Comparison of ENCODE assay signal across 22 cellular contexts in genomic region chr4:115675721-115676120, GRCh38.
A peak's percentile ranks its signal among the peaks of the same experiment; 100 is the strongest.
DNase-seq lines count a peak whose midpoint lies in the region; ATAC-seq, FAIRE-seq and TF ChIP-seq lines count a peak whose summit lies in the region.
"Had no signal": no experiment of that assay in that cellular context is flagged by ENCODE, and none has a peak within 500 bp of the region (broad histone marks: within the 10 kb centered on the region; RNA-seq: fewer than 3 reads in every experiment).

No MANE protein-coding gene starts in this region.

- DNase-seq in H54 (ENCODE audit: insufficient read length, low spot score) (no peak), astrocyte (ENCODE audit: low read depth) (peak; percentile 9), left kidney (ENCODE audit: low read depth, low spot score) (peak; percentile 12), urothelium cell line (ENCODE audit: low spot score) (peak; percentile 12), posterior vena cava (ENCODE audit: low spot score) (no peak)
- no peak for DNase-seq in activated naive CD8-positive, alpha-beta T cell treated with anti-CD3 and anti-CD28 coated beads, Interleukin-2, amount 50 U/mL, for 24 hours
- DNase-seq: activated CD8-positive, alpha-beta memory T cell treated with anti-CD3 and anti-CD28 coated beads, Interleukin-2, amount 50 U/mL, for 48 hours; DMS79 treated with DMSO at 0.1 percent for 48 hours; GOT3; immature natural killer cell; IMR-90; left ventricle myocardium superior; NCI-H1417; NCI-H2171; NCI-H526; nephron progenitor cell had no signal

- H3K27me3 ChIP-seq in astrocyte (ENCODE audit: insufficient read depth, low read length): no peaks in the 10 kb centered on the region
- H3K27me3 ChIP-seq: cardiac muscle cell had no signal

- H3K36me3 Mint-ChIP-seq in astrocyte (ENCODE audit: low read depth, unreplicated experiment): no peaks in the 10 kb centered on the region
- no peaks in the 10 kb centered on the region for H3K36me3 Mint-ChIP-seq in activated naive CD8-positive, alpha-beta T cell treated with anti-CD3 and anti-CD28 coated beads, Interleukin-2, amount 50 U/mL, for 24 hours (ENCODE audit: low read depth)
- H3K36me3 Mint-ChIP-seq: immature natural killer cell; stimulated activated memory B cell treated with anti-CD40 and anti-IgM and Interleukin-4, amounts not matched to agents 10 μg/mL and 1 μg/mL and 100 μg/mL, for 72 hours had no signal

- H3K4me1 ChIP-seq in astrocyte (ENCODE audit: insufficient read depth, low read length): no peaks in the 10 kb centered on the region

- H3K4me3 ChIP-seq in astrocyte (ENCODE audit: insufficient read depth, low read depth, low read length): no peak overlapping the region
- H3K4me3 ChIP-seq: cardiac muscle cell, skin epidermis had no signal

- no peaks in the 10 kb centered on the region for H4K20me1 ChIP-seq in astrocyte (ENCODE audit: insufficient read depth, low read length)

- no peak for TF ChIP-seq CTCF in astrocyte (IDR thresholded peaks at IDR 0.05; ENCODE audit: insufficient read depth, low read depth, low read length)

- intact Hi-C loops in posterior vena cava (cut with DNase I): no loop called here

- no peaks in the 10 kb centered on the region for H3K27me3 Mint-ChIP-seq in astrocyte (ENCODE audit: low read depth, unreplicated experiment)
- no peaks in the 10 kb centered on the region for H3K27me3 Mint-ChIP-seq in activated naive CD8-positive, alpha-beta T cell treated with anti-CD3 and anti-CD28 coated beads, Interleukin-2, amount 50 U/mL, for 24 hours
- H3K27me3 Mint-ChIP-seq: stimulated activated memory B cell treated with anti-CD40 and anti-IgM and Interleukin-4, amounts not matched to agents 10 μg/mL and 1 μg/mL and 100 μg/mL, for 72 hours had no signal

- no peaks in the 10 kb centered on the region for H3K9me3 ChIP-seq in astrocyte (ENCODE audit: insufficient read depth, low read depth, low read length)

- no peaks in the 10 kb centered on the region for H3K79me2 ChIP-seq in astrocyte (ENCODE audit: insufficient read depth, low read length)

- no peak overlapping the region for H3K27ac Mint-ChIP-seq in astrocyte (ENCODE audit: unreplicated experiment)
- H3K27ac Mint-ChIP-seq in activated naive CD8-positive, alpha-beta T cell treated with anti-CD3 and anti-CD28 coated beads, Interleukin-2, amount 50 U/mL, for 24 hours: no peak overlapping the region
- H3K27ac Mint-ChIP-seq: activated T-helper 2 cell treated with anti-CD3 and anti-CD28 coated beads, Interferon-gamma antibody, Interleukin-2, Interleukin-4, amounts not matched to agents 10 μg/mL and 5 μg/mL and 100 μg/mL, durations not matched to agents 14 hours and 24 hours and 36 hours; immature natural killer cell; nephron progenitor cell; stimulated activated memory B cell treated with anti-CD40 and anti-IgM and Interleukin-4, amounts not matched to agents 10 μg/mL and 1 μg/mL and 100 μg/mL, for 72 hours; WTC11 had no signal

- peaks cover 3% of the 10 kb centered on the region for H3K4me1 Mint-ChIP-seq in astrocyte (ENCODE audit: low read depth, unreplicated experiment)
- no peaks in the 10 kb centered on the region for H3K4me1 Mint-ChIP-seq in activated naive CD8-positive, alpha-beta T cell treated with anti-CD3 and anti-CD28 coated beads, Interleukin-2, amount 50 U/mL, for 24 hours
- H3K4me1 Mint-ChIP-seq: immature natural killer cell; stimulated activated memory B cell treated with anti-CD40 and anti-IgM and Interleukin-4, amounts not matched to agents 10 μg/mL and 1 μg/mL and 100 μg/mL, for 72 hours; WTC11 had no signal

- H3K9ac ChIP-seq in astrocyte (ENCODE audit: low read length): no peak overlapping the region

- H3K36me3 ChIP-seq in astrocyte (ENCODE audit: insufficient read depth, low read length): no peaks in the 10 kb centered on the region
- H3K36me3 ChIP-seq: cardiac muscle cell had no signal

- no peak for ATAC-seq in HG03442 (IDR thresholded peaks at IDR 0.05; ENCODE audit: unreplicated experiment)
- ATAC-seq in activated naive CD8-positive, alpha-beta T cell treated with anti-CD3 and anti-CD28 coated beads, Interleukin-2, amount 50 U/mL, for 24 hours: no peak
- ATAC-seq: left ventricle myocardium superior; stimulated activated memory B cell treated with anti-CD40 and anti-IgM and Interleukin-4, amounts not matched to agents 10 μg/mL and 1 μg/mL and 100 μg/mL, for 72 hours; WTC11 had no signal

- no peak overlapping the region for H3K4me2 ChIP-seq in astrocyte (ENCODE audit: low read length)

- no peak for TF ChIP-seq POLR2A in H54 (IDR thresholded peaks at IDR 0.05; ENCODE audit: low read depth, low read length)

- H3K4me3 Mint-ChIP-seq in astrocyte (ENCODE audit: unreplicated experiment): no peak overlapping the region
- no peak overlapping the region for H3K4me3 Mint-ChIP-seq in activated naive CD8-positive, alpha-beta T cell treated with anti-CD3 and anti-CD28 coated beads, Interleukin-2, amount 50 U/mL, for 24 hours
- H3K4me3 Mint-ChIP-seq: immature natural killer cell; nephron progenitor cell; stimulated activated memory B cell treated with anti-CD40 and anti-IgM and Interleukin-4, amounts not matched to agents 10 μg/mL and 1 μg/mL and 100 μg/mL, for 72 hours; WTC11 had no signal

- no peaks in the 10 kb centered on the region for H3K9me3 Mint-ChIP-seq in astrocyte (ENCODE audit: unreplicated experiment)
- H3K9me3 Mint-ChIP-seq in activated naive CD8-positive, alpha-beta T cell treated with anti-CD3 and anti-CD28 coated beads, Interleukin-2, amount 50 U/mL, for 24 hours: peaks cover 6% of the 10 kb centered on the region
- H3K9me3 Mint-ChIP-seq: stimulated activated memory B cell treated with anti-CD40 and anti-IgM and Interleukin-4, amounts not matched to agents 10 μg/mL and 1 μg/mL and 100 μg/mL, for 72 hours had no signal

- H2AFZ ChIP-seq in astrocyte (ENCODE audit: low read depth, low read length): no peak overlapping the region

- FAIRE-seq in H54 (lab: Jason Lieb, UNC) (peak; percentile 64), astrocyte (lab: Jason Lieb, UNC) (no peak), urothelium cell line (lab: Jason Lieb, UNC) (no peak)

- H3K27ac ChIP-seq in astrocyte (ENCODE audit: low read depth, low read length): no peak overlapping the region
- H3K27ac ChIP-seq: cardiac muscle cell, skin epidermis had no signal

Comparison
In these comparisons a context has a peak if more than half of its experiments do, and no peak if none do; other contexts are left out.
1. DNase-seq: peak in astrocyte (single experiment), left kidney (single experiment) and urothelium cell line (single experiment); none in H54 (single experiment), posterior vena cava (single experiment) and activated naive CD8-positive, alpha-beta T cell treated with anti-CD3 and anti-CD28 coated beads, Interleukin-2, amount 50 U/mL, for 24 hours (single experiment).